Comparison of ENCODE assay signal across 34 cellular contexts in genomic region chr5:127754727-127755126, GRCh38. TPM values are rescaled to one million over a fixed set of nuclear protein-coding genes. Genes with fewer than 3 reads are reported as not detected.
A peak's percentile ranks its signal among the peaks of the same experiment; 100 is the strongest.
DNase-seq lines count a peak whose midpoint lies in the region; ATAC-seq and TF ChIP-seq lines count a peak whose summit lies in the region.
"Had no signal": no experiment of that assay in that cellular context is flagged by ENCODE, and none has a peak within 500 bp of the region (broad histone marks: within the 10 kb centered on the region; RNA-seq: fewer than 3 reads in every experiment).

No MANE protein-coding gene starts in this region.

- H3K18ac ChIP-seq in IMR-90 (ENCODE audit: low read depth, low read length) = no peak overlapping the region; the same call in 1 of the 2 replicates

- H4K5ac ChIP-seq in IMR-90 (ENCODE audit: low read depth, low read length) = no peak overlapping the region

- TF ChIP-seq RAD21 in IMR-90 (IDR thresholded peaks at IDR 0.05; ENCODE audit: low read length) = no peak

- H3K4me2 ChIP-seq in IMR-90 (ENCODE audit: low read depth, low read length) = no peak overlapping the region
- H3K4me2 ChIP-seq: BLaER1 treated with 17β-estradiol and CSF1 and Interleukin-3, amounts not matched to agents 10 nM and 100 nM had no signal

- WGBS in IMR-90 (ENCODE audit: extremely low coverage in 2 of 2, insufficient read length in 1 of 2), 2 experiments = no CpG with 5 or more reads among the region's 2 CpGs

- H2BK15ac ChIP-seq in IMR-90 (ENCODE audit: low read depth, low read length) = no peak overlapping the region

- H2BK5ac ChIP-seq in IMR-90 (ENCODE audit: low read depth, low read length, poor library complexity, severe bottlenecking) = no peak overlapping the region

- no peaks in the 10 kb centered on the region for H3K9me3 Mint-ChIP-seq in neural crest cell
- H3K9me3 Mint-ChIP-seq: activated naive CD4-positive, alpha-beta T cell treated with anti-CD3 and anti-CD28 coated beads, Interleukin-2, amount 10 ng/mL, durations not matched to agents 7 days and 5 days; HFFc6; nephron; stimulated activated naive CD8-positive, alpha-beta T cell treated with anti-CD3 and anti-CD28 coated beads, Interleukin-15, amount 100 ng/mL, for 72 hours had no signal

- H2AFZ ChIP-seq in IMR-90 (replicated peaks; ENCODE audit: low read length, poor library complexity) = peak overlapping the region; percentile 5
- H2AFZ ChIP-seq: GM23248 had no signal

- H2BK20ac ChIP-seq in IMR-90 (ENCODE audit: low read depth, low read length) = peak overlapping the region; percentile 53

- H3K36me3 Mint-ChIP-seq in neural crest cell (ENCODE audit: low read depth) = no peaks in the 10 kb centered on the region
- H3K36me3 Mint-ChIP-seq: activated naive CD4-positive, alpha-beta T cell treated with anti-CD3 and anti-CD28 coated beads, Interleukin-2, amount 10 ng/mL, durations not matched to agents 7 days and 5 days; brain had no signal

- peak; percentile 35; the same call in 1 of the 2 replicates for ATAC-seq in IMR-90 (ENCODE audit: low read depth)
- ATAC-seq in HG02885 (IDR thresholded peaks at IDR 0.05; ENCODE audit: poor library complexity, unreplicated experiment) = no peak
- ATAC-seq: Panc1; stimulated activated naive CD8-positive, alpha-beta T cell treated with anti-CD3 and anti-CD28 coated beads, Interleukin-15, amount 100 ng/mL, for 72 hours had no signal

- no peak overlapping the region for H3K4me3 Mint-ChIP-seq in neural crest cell
- H3K4me3 Mint-ChIP-seq: activated naive CD4-positive, alpha-beta T cell treated with anti-CD3 and anti-CD28 coated beads, Interleukin-2, amount 10 ng/mL, durations not matched to agents 7 days and 5 days; brain; HFFc6; nephron; stimulated activated naive CD8-positive, alpha-beta T cell treated with anti-CD3 and anti-CD28 coated beads, Interleukin-15, amount 100 ng/mL, for 72 hours had no signal

- POLR2A ChIA-PET in IMR-90 (lab: Charles Lee; ENCODE audit: unreplicated experiment) = no interaction called here

- H3K56ac ChIP-seq in IMR-90 (ENCODE audit: extremely low read depth, insufficient read depth, low read length) = no peak overlapping the region

- intact Hi-C loops in IMR-90 (cut with micrococcal nuclease) = loop anchor here (5.0 kb wide), 1 partner anchor 108 kb away; no protein-coding TSS in a partner anchor

- H3K4ac ChIP-seq in IMR-90 (ENCODE audit: low read depth, low read length) = peak overlapping the region; percentile 58; the same call in 1 of the 2 replicates

- H3K27me3 ChIP-seq in IMR-90 (ENCODE audit: control insufficient read depth, insufficient read depth, low read length) = no peaks in the 10 kb centered on the region
- H3K27me3 ChIP-seq: BLaER1 treated with 17β-estradiol and CSF1 and Interleukin-3, amounts not matched to agents 10 nM and 100 nM; tibial artery had no signal

- peaks cover 3% of the 10 kb centered on the region for H3K4me1 ChIP-seq in IMR-90 (ENCODE audit: control insufficient read depth, insufficient read depth, low read length)
- H3K4me1 ChIP-seq: BLaER1 treated with 17β-estradiol and CSF1 and Interleukin-3, amounts not matched to agents 10 nM and 100 nM; tibial artery had no signal

- no peak overlapping the region for H3K9ac ChIP-seq in IMR-90 (ENCODE audit: low read depth, low read length)
- H3K9ac ChIP-seq: BLaER1 treated with 17β-estradiol and CSF1 and Interleukin-3, amounts not matched to agents 10 nM and 100 nM; GM23248 had no signal

- TF ChIP-seq POLR2A in IMR-90 (IDR thresholded peaks at IDR 0.05; ENCODE audit: low read depth, low read length) = no peak

- H4K91ac ChIP-seq in IMR-90 (ENCODE audit: insufficient read depth, low read depth, low read length) = peak overlapping the region; percentile 24; the same call in 1 of the 2 replicates

- H3K36me3 ChIP-seq in IMR-90 (ENCODE audit: control insufficient read depth, insufficient read depth, low read length) = no peaks in the 10 kb centered on the region
- H3K36me3 ChIP-seq: BLaER1 treated with 17β-estradiol and CSF1 and Interleukin-3, amounts not matched to agents 10 nM and 100 nM; tibial artery had no signal

- H3K4me3 ChIP-seq in IMR-90 (ENCODE audit: insufficient read depth, low read depth, low read length) = no peak overlapping the region
- H3K4me3 ChIP-seq: BLaER1 treated with 17β-estradiol and CSF1 and Interleukin-3, amounts not matched to agents 10 nM and 100 nM; GM23248; tibial artery had no signal

- no peak overlapping the region for H2AK5ac ChIP-seq in IMR-90 (ENCODE audit: low read depth, low read length)

- H3K27me3 Mint-ChIP-seq in neural crest cell (ENCODE audit: low read depth) = no peaks in the 10 kb centered on the region
- H3K27me3 Mint-ChIP-seq: activated naive CD4-positive, alpha-beta T cell treated with anti-CD3 and anti-CD28 coated beads, Interleukin-2, amount 10 ng/mL, durations not matched to agents 7 days and 5 days; brain; stimulated activated naive CD8-positive, alpha-beta T cell treated with anti-CD3 and anti-CD28 coated beads, Interleukin-15, amount 100 ng/mL, for 72 hours had no signal

- TF ChIP-seq CTCF in IMR-90 (conservative IDR thresholded peaks at IDR 0.05; ENCODE audit: low read depth, low read length) (no peak), neural crest cell (conservative IDR thresholded peaks at IDR 0.05) (no peak)

- dilution Hi-C loops in IMR-90 (cut with HindIII; ENCODE audit: low sequenced_read_pairs, unreplicated experiment) = no loop called here

- peaks cover 30% of the 10 kb centered on the region for H3K4me1 Mint-ChIP-seq in neural crest cell
- H3K4me1 Mint-ChIP-seq: activated naive CD4-positive, alpha-beta T cell treated with anti-CD3 and anti-CD28 coated beads, Interleukin-2, amount 10 ng/mL, durations not matched to agents 7 days and 5 days; stimulated activated naive CD8-positive, alpha-beta T cell treated with anti-CD3 and anti-CD28 coated beads, Interleukin-15, amount 100 ng/mL, for 72 hours had no signal

- 0 out of 2 replicates have a peak, but pooled peaks cover 3% of the 10 kb centered on the region for H3K9me1 ChIP-seq in IMR-90 (ENCODE audit: insufficient read depth, low read length)

- no peaks in the 10 kb centered on the region for H3K9me3 ChIP-seq in IMR-90 (ENCODE audit: control insufficient read depth, insufficient read depth, low read length)
- H3K9me3 ChIP-seq: BLaER1 treated with 17β-estradiol and CSF1 and Interleukin-3, amounts not matched to agents 10 nM and 100 nM; tibial artery had no signal

- in situ Hi-C loops in IMR-90 (cut with MboI; ENCODE audit: low sequenced_read_pairs) = loop anchor here (5.0 kb wide), 1 partner anchor 448 kb away; no protein-coding TSS in a partner anchor

- no peak overlapping the region for H2BK120ac ChIP-seq in IMR-90 (ENCODE audit: low read depth, low read length)

- H3K27ac ChIP-seq in IMR-90 (ENCODE audit: insufficient read depth, low read length) = no peak overlapping the region
- H3K27ac ChIP-seq: BLaER1 treated with 17β-estradiol and CSF1 and Interleukin-3, amounts not matched to agents 10 nM and 100 nM; epithelial cell of prostate; GM23248; HL-60; tibial artery had no signal

- H3K27ac Mint-ChIP-seq in neural crest cell (ENCODE audit: unreplicated experiment) = peak overlapping the region; percentile 63
- H3K27ac Mint-ChIP-seq: activated naive CD4-positive, alpha-beta T cell treated with anti-CD3 and anti-CD28 coated beads, Interleukin-2, amount 10 ng/mL, durations not matched to agents 7 days and 5 days; brain; HFFc6 had no signal

- no peak overlapping the region for H2AK9ac ChIP-seq in IMR-90 (replicated peaks; ENCODE audit: low read depth, low read length, poor library complexity)

- no TSS peak for BruUV-seq in IMR-90 (replicated peaks; lab: Mats Ljungman, UMichigan)

- H3K14ac ChIP-seq in IMR-90 (replicated peaks; ENCODE audit: low read depth, low read length) = no peak overlapping the region

- H3K23ac ChIP-seq in IMR-90 (ENCODE audit: low read depth, low read length) = no peak overlapping the region

- H4K8ac ChIP-seq in IMR-90 (ENCODE audit: low read depth in 2 of 2, low read length in 2 of 2) = no peak overlapping the region

- no peaks in the 10 kb centered on the region for H4K20me1 ChIP-seq in IMR-90 (ENCODE audit: insufficient read depth, low read length)
- H4K20me1 ChIP-seq: BLaER1 treated with 17β-estradiol and CSF1 and Interleukin-3, amounts not matched to agents 10 nM and 100 nM had no signal

- H3K79me1 ChIP-seq in IMR-90 (ENCODE audit: low read depth in 1 of 2, low read length in 2 of 2) = no peaks in the 10 kb centered on the region

- DNase-seq in COLO668 (lab: John Stamatoyannopoulos, UW; ENCODE audit: unreplicated experiment) (peak; percentile 33), IMR-90 (no peak), NCI-H69 (lab: John Stamatoyannopoulos, UW) (peak; percentile 80), neural crest cell (ENCODE audit: low read depth, low spot score) (no peak), SW480 (ENCODE audit: low spot score) (no peak), ecto neural progenitor cell (ENCODE audit: low spot score) (no peak)
- DNase-seq: activated CD4-positive, alpha-beta T cell treated with anti-CD3 and anti-CD28 coated beads, Interleukin-2, amount 50 U/mL, for 4 hours; activated CD4-positive, CD25-positive, alpha-beta regulatory T cell; activated naive CD4-positive, alpha-beta T cell treated with anti-CD3 and anti-CD28 coated beads, Interleukin-2, amount 10 ng/mL, durations not matched to agents 7 days and 5 days; effector CD4-positive, alpha-beta T cell; kidney; NCI-H187 treated with DMSO at 0.1 percent for 48 hours; NCI-H446; SIG-M5; stimulated activated CD4-positive, alpha-beta T cell treated with anti-CD3 and anti-CD28 coated beads, Interleukin-1b, Interleukin-23, amount 100 ng/mL, for 48 hours; stimulated activated CD8-positive, alpha-beta memory T cell treated with anti-CD3 and anti-CD28 coated beads, Interleukin-4, amount 100 ng/mL, for 48 hours; stimulated activated naive CD8-positive, alpha-beta T cell treated with anti-CD3 and anti-CD28 coated beads, Interleukin-15, amount 100 ng/mL, for 72 hours; SW 1271; tibial artery had no signal

- CTCF ChIA-PET in IMR-90 (lab: Yijun Ruan, JAX) = no interaction called here

TF ChIP-seq in IMR-90, 13 proteins besides CTCF, POLR2A, EP300 and RAD21 (continues in another document):
- TF ChIP-seq CEBPB (IDR thresholded peaks at IDR 0.05; ENCODE audit: low read depth, low read length) (no peak), NFE2L2 (IDR thresholded peaks at IDR 0.05; ENCODE audit: low read depth, low read length) (no peak), RCOR1 (IDR thresholded peaks at IDR 0.05; ENCODE audit: insufficient replicate concordance, low read length) (no peak)
- TF ChIP-seq, protein P1, sequence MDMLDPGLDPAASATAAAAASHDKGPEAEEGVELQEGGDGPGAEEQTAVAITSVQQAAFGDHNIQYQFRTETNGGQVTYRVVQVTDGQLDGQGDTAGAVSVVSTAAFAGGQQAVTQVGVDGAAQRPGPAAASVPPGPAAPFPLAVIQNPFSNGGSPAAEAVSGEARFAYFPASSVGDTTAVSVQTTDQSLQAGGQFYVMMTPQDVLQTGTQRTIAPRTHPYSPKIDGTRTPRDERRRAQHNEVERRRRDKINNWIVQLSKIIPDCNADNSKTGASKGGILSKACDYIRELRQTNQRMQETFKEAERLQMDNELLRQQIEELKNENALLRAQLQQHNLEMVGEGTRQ (IDR thresholded peaks at IDR 0.05; ENCODE audit: low read depth, low read length) = no peak

RNA-seq across cellular contexts. Expression of gene CCDC192, which starts 51.5 kb away (rescaled TPM):
- total RNA-seq in IMR-90 (2012; rRNA removed) (not detected in 2 replicates), neural crest cell (0.71 and 1.3 TPM in 2 replicates)
- not detected in 2 replicates for polyA plus RNA-seq in IMR-90 (2012; rRNA removed)
- polyA plus RNA-seq in IMR-90 (2012; cell fraction: cytosol; rRNA removed) = not detected in 2 replicates
- polyA plus RNA-seq in IMR-90 (2012; cell fraction: nucleus; rRNA removed; ENCODE audit: low replicate concordance) = not detected in 2 replicates
- total RNA-seq: cerebellum, GM23248, HFFc6, kidney, LHCN-M2, lower leg skin, mucosa of gallbladder, osteocyte had no signal
- polyA plus RNA-seq: AG04450 had no signal

Comparison
In these comparisons a context has a peak if more than half of its experiments do, and no peak if none do; other contexts are left out.
1. DNase-seq: peak in COLO668 (single experiment) and NCI-H69 (single experiment); none in IMR-90 (single experiment), neural crest cell (single experiment), SW480 (single experiment) and ecto neural progenitor cell (single experiment).